16 cellular contexts compared by ENCODE assay signal in the genomic region with DNA sequence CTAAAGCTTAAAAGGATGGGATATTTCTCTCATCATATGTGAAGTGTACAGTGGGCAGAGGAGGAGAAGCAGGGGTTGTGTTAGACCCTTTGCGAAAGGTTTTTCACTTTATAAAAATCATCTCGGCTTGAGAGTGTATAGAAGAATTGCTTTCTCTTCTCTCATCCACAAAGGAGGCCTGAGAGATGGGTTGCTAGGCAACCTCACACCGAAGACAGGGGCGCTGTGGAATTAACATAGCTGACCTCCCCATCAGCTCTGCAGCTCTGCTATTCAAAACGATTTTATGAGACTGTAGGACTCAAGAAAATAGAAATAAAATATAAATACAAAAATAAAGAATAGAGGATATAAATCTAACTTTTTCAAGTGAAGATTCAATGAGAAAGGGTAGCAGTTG.
DNase-seq lines count a peak whose midpoint lies in the region; ATAC-seq and TF ChIP-seq lines count a peak whose summit lies in the region.
"Had no signal": no experiment of that assay in that cellular context is flagged by ENCODE, and none has a peak within 500 bp of the region (broad histone marks: within the 10 kb centered on the region; RNA-seq: fewer than 3 reads in every experiment).

No MANE protein-coding gene starts in this region.

- CTCF ChIA-PET in A673 (lab: Charles Lee), result interaction anchor here (0.6 kb wide), 2 partner anchors 72 to 89 kb away, joined by 3 to 6 read pairs; partner anchors contain the start of gene TTC21B

- intact Hi-C loops in dorsolateral prefrontal cortex (cut with DNase I), result loop anchor here in 1 of 2 donors (10.0 kb wide), 1 partner anchor 170 kb away; no protein-coding TSS in a partner anchor
- intact Hi-C loops in A673 (cut with micrococcal nuclease; ENCODE audit: unreplicated experiment), result no loop called here
- intact Hi-C loops in heart left ventricle (cut with DNase I), result no loop called here

- H3K36me3 ChIP-seq in A673 (ENCODE audit: insufficient read depth, low read length, poor library complexity, severe bottlenecking) (no peaks in the 10 kb centered on the region), heart left ventricle (peaks cover 0 to 10% (median 0%) of the 10 kb centered on the region in 9 donors)
- H3K36me3 ChIP-seq: HAP-1, left ventricle myocardium inferior, transverse colon had no signal

- H3K27ac ChIP-seq in dorsolateral prefrontal cortex (peak overlapping the region in 45 of 59 donors; percentile 6 to 80 (median 56)), A673 (ENCODE audit: low read depth, low read length, poor library complexity, severe bottlenecking) (no peak overlapping the region), heart left ventricle (no peak overlapping the region)
- H3K27ac ChIP-seq: A549, left ventricle myocardium inferior, transverse colon had no signal

- POLR2A ChIA-PET in A673 (lab: Charles Lee; ENCODE audit: low non-redundant PET), result no interaction called here

- H3K4me1 ChIP-seq in A673 (ENCODE audit: insufficient read depth, low read length, poor library complexity, severe bottlenecking), result no peaks in the 10 kb centered on the region
- H3K4me1 ChIP-seq in heart left ventricle, result peaks cover 0 to 7% (median 0%) of the 10 kb centered on the region in 12 donors
- H3K4me1 ChIP-seq: A549, HAP-1, left ventricle myocardium inferior, transverse colon had no signal

- H3K9me3 ChIP-seq in A673 (ENCODE audit: low read depth, low read length, poor library complexity, severe bottlenecking) (no peaks in the 10 kb centered on the region), heart left ventricle (peaks cover 0 to 13% (median 0%) of the 10 kb centered on the region in 12 donors)
- H3K9me3 ChIP-seq: A549, HAP-1 had no signal

- no peaks in the 10 kb centered on the region for H3K27me3 ChIP-seq in dorsolateral prefrontal cortex
- no peaks in the 10 kb centered on the region for H3K27me3 ChIP-seq in A673 (replicated peaks; ENCODE audit: insufficient read depth, low read depth, low read length, poor library complexity)
- no peaks in the 10 kb centered on the region for H3K27me3 ChIP-seq in heart left ventricle
- H3K27me3 ChIP-seq: transverse colon had no signal

- DNase-seq in NCI-H146 (lab: John Stamatoyannopoulos, UW), result peak; percentile 10
- DNase-seq in NCI-H146 treated with DMSO at 0.1 percent for 48 hours (lab: John Stamatoyannopoulos, UW; ENCODE audit: unreplicated experiment), result no peak
- DNase-seq in dorsolateral prefrontal cortex, result peak in 4 of 10 donors; percentile 13 to 32 (median 20)
- DNase-seq in occipital lobe (lab: John Stamatoyannopoulos, UW), result peak; percentile 2
- no peak for DNase-seq in A673 (ENCODE audit: low spot score)
- no peak for DNase-seq in heart left ventricle
- DNase-seq: central memory CD4-positive, alpha-beta T cell; left ventricle myocardium inferior; naive thymus-derived CD4-positive, alpha-beta T cell; SIG-M5; transverse colon had no signal

- TF ChIP-seq CTCF in dorsolateral prefrontal cortex (IDR thresholded peaks at IDR 0.05 in 54 of 56, conservative IDR thresholded peaks at IDR 0.05 in 2 of 56; ENCODE audit: low read depth in 1 of 56, partially characterized antibody in 56 of 56) (peak in 22 of 56 donors; percentile 5 to 47 (median 22)), A673 (conservative IDR thresholded peaks at IDR 0.05; ENCODE audit: low read depth, low read length) (no peak), heart left ventricle (IDR thresholded peaks at IDR 0.05) (no peak)

- no peak for TF ChIP-seq POLR2A in heart left ventricle (IDR thresholded peaks at IDR 0.05)

- peak overlapping the region in 37 of 59 donors; percentile 3 to 51 (median 29) for H3K4me3 ChIP-seq in dorsolateral prefrontal cortex
- H3K4me3 ChIP-seq in A673 (ENCODE audit: low read depth, low read length, poor library complexity, severe bottlenecking), result no peak overlapping the region
- H3K4me3 ChIP-seq in heart left ventricle, result no peak overlapping the region
- H3K4me3 ChIP-seq: A549, HAP-1, left ventricle myocardium inferior, transverse colon had no signal

- WGBS in heart left ventricle, 4 donors, result 69 to 80% (median 74%) methylated on average over 5 of the region's 5 CpGs

- no TSS peak for BruUV-seq in A673 (replicated peaks; lab: Mats Ljungman, UMichigan)

- ATAC-seq in HG02885 (IDR thresholded peaks at IDR 0.05; ENCODE audit: poor library complexity, unreplicated experiment) (peak; percentile 3), HG03095 (IDR thresholded peaks at IDR 0.05; ENCODE audit: unreplicated experiment) (no peak), heart left ventricle (no peak)
- ATAC-seq: A549; activated CD8-positive, alpha-beta memory T cell treated with anti-CD3 and anti-CD28 coated beads, Interleukin-2, amount 10 ng/mL, durations not matched to agents 7 days and 5 days; naive thymus-derived CD4-positive, alpha-beta T cell had no signal

Comparison
In these comparisons a context has a peak if more than half of its experiments do, and no peak if none do; other contexts are left out.
1. DNase-seq: peak in NCI-H146 (single experiment) and occipital lobe (single experiment); none in NCI-H146 treated with DMSO at 0.1 percent for 48 hours (single experiment), A673 (single experiment) and heart left ventricle (0 of 5).
2. H3K27ac ChIP-seq: peak in dorsolateral prefrontal cortex (45 of 59); none in A673 (single experiment) and heart left ventricle (0 of 12).
3. H3K4me3 ChIP-seq: peak in dorsolateral prefrontal cortex (37 of 59); none in A673 (single experiment) and heart left ventricle (0 of 12).